In the genomic region with DNA sequence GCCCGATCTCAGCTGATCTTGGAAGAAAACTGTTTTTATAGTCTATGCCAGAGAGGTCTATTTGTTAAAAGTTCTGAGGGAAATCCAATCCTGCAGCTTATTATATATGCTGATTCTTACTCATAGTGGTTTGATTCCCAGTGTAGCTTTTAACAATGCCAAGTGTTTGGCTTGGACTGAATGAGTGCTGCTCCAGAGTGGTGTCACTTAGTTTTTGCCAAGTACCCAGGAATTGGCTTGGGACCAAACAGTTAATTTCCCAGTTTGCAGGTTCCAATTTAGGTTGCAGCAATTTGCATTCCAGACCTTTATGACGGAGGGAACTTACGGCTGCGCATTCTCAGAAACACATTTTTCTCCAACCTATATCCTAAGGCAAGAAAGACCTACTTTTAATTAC, we compare ENCODE assay signal across 12 cellular contexts. TPM values are rescaled to one million over a fixed set of nuclear protein-coding genes. Genes with fewer than 3 reads are reported as not detected.
A peak's percentile ranks its signal among the peaks of the same experiment; 100 is the strongest.
DNase-seq lines count a peak whose midpoint lies in the region; ATAC-seq lines count a peak whose summit lies in the region.
"Had no signal": no experiment of that assay in that cellular context is flagged by ENCODE, and none has a peak within 500 bp of the region (broad histone marks: within the 10 kb centered on the region; RNA-seq: fewer than 3 reads in every experiment).

No MANE protein-coding gene starts in this region.

- no peaks in the 10 kb centered on the region for H3K4me1 Mint-ChIP-seq in naive thymus-derived CD8-positive, alpha-beta T cell
- H3K4me1 Mint-ChIP-seq in activated T-helper 1 cell treated with anti-CD3 and anti-CD28 coated beads, Interleukin-12 subunit alpha, Interleukin-12 subunit beta, Interleukin-2, Interleukin-4 antibody, amounts not matched to agents 30 ng/mL and 10 ng/mL and 1 ng/mL, durations not matched to agents 14 hours and 24 hours and 36 hours (ENCODE audit: low read depth) = peaks cover 10% of the 10 kb centered on the region

- H3K36me3 Mint-ChIP-seq in naive thymus-derived CD8-positive, alpha-beta T cell = peaks cover 5 to 55% (median 30%) of the 10 kb centered on the region in 3 donors
- H3K36me3 Mint-ChIP-seq in activated T-helper 1 cell treated with anti-CD3 and anti-CD28 coated beads, Interleukin-12 subunit alpha, Interleukin-12 subunit beta, Interleukin-2, Interleukin-4 antibody, amounts not matched to agents 30 ng/mL and 10 ng/mL and 1 ng/mL, durations not matched to agents 14 hours and 24 hours and 36 hours (ENCODE audit: low read depth) = peaks cover 32% of the 10 kb centered on the region

- intact Hi-C loops in left ventricle myocardium superior (cut with micrococcal nuclease) = no loop called here
- intact Hi-C loops in activated T-helper 1 cell treated with anti-CD3 and anti-CD28 coated beads, Interleukin-12 subunit alpha, Interleukin-12 subunit beta, Interleukin-2, Interleukin-4 antibody, amounts not matched to agents 30 ng/mL and 10 ng/mL and 1 ng/mL, durations not matched to agents 14 hours and 24 hours and 36 hours (cut with micrococcal nuclease) = no loop called here

- ATAC-seq in left ventricle myocardium superior (peak; percentile 88), HG02938 (IDR thresholded peaks at IDR 0.05; ENCODE audit: unreplicated experiment) (no peak), esophagus mucosa (no peak)
- no peak for ATAC-seq in naive thymus-derived CD8-positive, alpha-beta T cell
- ATAC-seq: activated T-cell treated with anti-CD3 and anti-CD28 coated beads, Interleukin-2, amount 50 U/mL, for 72 hours had no signal

- DNase-seq in DMS79 (lab: John Stamatoyannopoulos, UW) = peak; percentile 53
- peak; percentile 60 for DNase-seq in M059J (ENCODE audit: low read depth)
- peak; percentile 22 for DNase-seq in NCI-H69 (lab: John Stamatoyannopoulos, UW)
- no peak for DNase-seq in left ventricle myocardium superior
- no peak for DNase-seq in naive thymus-derived CD8-positive, alpha-beta T cell
- no peak for DNase-seq in activated T-helper 1 cell treated with anti-CD3 and anti-CD28 coated beads, Interleukin-12 subunit alpha, Interleukin-12 subunit beta, Interleukin-2, Interleukin-4 antibody, amounts not matched to agents 30 ng/mL and 10 ng/mL and 1 ng/mL, durations not matched to agents 14 hours and 24 hours and 36 hours (ENCODE audit: low spot score)
- DNase-seq: activated CD4-positive, alpha-beta T cell treated with anti-CD3 and anti-CD28 coated beads, Interleukin-2, amount 50 U/mL, for 4 hours; activated T-cell treated with anti-CD3 and anti-CD28 coated beads, Interleukin-2, amount 50 U/mL, for 72 hours; islet precursor cell; NCI-H2227 treated with DMSO at 0.1 percent for 48 hours had no signal

- POLR2A ChIA-PET in naive thymus-derived CD8-positive, alpha-beta T cell (lab: Charles Lee) = no interaction called here

- H3K27ac Mint-ChIP-seq in naive thymus-derived CD8-positive, alpha-beta T cell = no peak overlapping the region
- no peak overlapping the region for H3K27ac Mint-ChIP-seq in activated T-helper 1 cell treated with anti-CD3 and anti-CD28 coated beads, Interleukin-12 subunit alpha, Interleukin-12 subunit beta, Interleukin-2, Interleukin-4 antibody, amounts not matched to agents 30 ng/mL and 10 ng/mL and 1 ng/mL, durations not matched to agents 14 hours and 24 hours and 36 hours

- H3K9me3 Mint-ChIP-seq in naive thymus-derived CD8-positive, alpha-beta T cell = no peaks in the 10 kb centered on the region
- no peaks in the 10 kb centered on the region for H3K9me3 Mint-ChIP-seq in activated T-helper 1 cell treated with anti-CD3 and anti-CD28 coated beads, Interleukin-12 subunit alpha, Interleukin-12 subunit beta, Interleukin-2, Interleukin-4 antibody, amounts not matched to agents 30 ng/mL and 10 ng/mL and 1 ng/mL, durations not matched to agents 14 hours and 24 hours and 36 hours
- H3K9me3 Mint-ChIP-seq: activated T-cell treated with anti-CD3 and anti-CD28 coated beads, Interleukin-2, amount 50 U/mL, for 72 hours had no signal

- no peak overlapping the region for H3K4me3 Mint-ChIP-seq in naive thymus-derived CD8-positive, alpha-beta T cell
- no peak overlapping the region for H3K4me3 Mint-ChIP-seq in activated T-helper 1 cell treated with anti-CD3 and anti-CD28 coated beads, Interleukin-12 subunit alpha, Interleukin-12 subunit beta, Interleukin-2, Interleukin-4 antibody, amounts not matched to agents 30 ng/mL and 10 ng/mL and 1 ng/mL, durations not matched to agents 14 hours and 24 hours and 36 hours
- H3K4me3 Mint-ChIP-seq: activated T-cell treated with anti-CD3 and anti-CD28 coated beads, Interleukin-2, amount 50 U/mL, for 72 hours had no signal

- H3K27me3 Mint-ChIP-seq in naive thymus-derived CD8-positive, alpha-beta T cell = no peaks in the 10 kb centered on the region
- no peaks in the 10 kb centered on the region for H3K27me3 Mint-ChIP-seq in activated T-helper 1 cell treated with anti-CD3 and anti-CD28 coated beads, Interleukin-12 subunit alpha, Interleukin-12 subunit beta, Interleukin-2, Interleukin-4 antibody, amounts not matched to agents 30 ng/mL and 10 ng/mL and 1 ng/mL, durations not matched to agents 14 hours and 24 hours and 36 hours (ENCODE audit: insufficient read depth)

RNA-seq across cellular contexts. Expression of gene NSUN6, which starts 32.4 kb away (rescaled TPM):
- 4.5 and 5.7 TPM in 2 replicates for total RNA-seq in M059J (2014; rRNA removed; shearing (Covaris generic))
- total RNA-seq in left ventricle myocardium superior = 6.7 TPM
- 10 to 100 TPM; 39.6 to 42.4 TPM for total RNA-seq in naive thymus-derived CD8-positive, alpha-beta T cell
- polyA plus RNA-seq in naive thymus-derived CD8-positive, alpha-beta T cell = 10 to 100 TPM in 1 of 3 donors, 1 to 10 TPM in 2; 5.3 to 10.8 (median 6.1) TPM
- 12.2 and 12.8 TPM in 2 replicates for total RNA-seq in activated T-helper 1 cell treated with anti-CD3 and anti-CD28 coated beads, Interleukin-12 subunit alpha, Interleukin-12 subunit beta, Interleukin-2, Interleukin-4 antibody, amounts not matched to agents 30 ng/mL and 10 ng/mL and 1 ng/mL, durations not matched to agents 14 hours and 24 hours and 36 hours
- 4.8 TPM for total RNA-seq in esophagus mucosa

RNA-seq across cellular contexts. Expression of gene ARL5B, which starts 40.2 kb away (rescaled TPM):
- total RNA-seq in M059J (2014; rRNA removed; shearing (Covaris generic)) = 7.4 and 8.7 TPM in 2 replicates
- total RNA-seq in left ventricle myocardium superior (6.9 TPM), esophagus mucosa (9.5 TPM)
- total RNA-seq in naive thymus-derived CD8-positive, alpha-beta T cell = 10 to 100 TPM; 11.2 to 12.9 TPM
- polyA plus RNA-seq in naive thymus-derived CD8-positive, alpha-beta T cell = 1 to 10 TPM in 1 of 3 donors, under 1 TPM in 2; 0.72 to 1.9 (median 0.97) TPM
- total RNA-seq in activated T-helper 1 cell treated with anti-CD3 and anti-CD28 coated beads, Interleukin-12 subunit alpha, Interleukin-12 subunit beta, Interleukin-2, Interleukin-4 antibody, amounts not matched to agents 30 ng/mL and 10 ng/mL and 1 ng/mL, durations not matched to agents 14 hours and 24 hours and 36 hours = 14.4 and 15.2 TPM in 2 replicates

Comparison
In these comparisons a context has a peak if more than half of its experiments do, and no peak if none do; other contexts are left out.
1. DNase-seq: peak in DMS79 (single experiment), M059J (single experiment) and NCI-H69 (single experiment); none in left ventricle myocardium superior (single experiment), naive thymus-derived CD8-positive, alpha-beta T cell (0 of 10) and activated T-helper 1 cell treated with anti-CD3 and anti-CD28 coated beads, Interleukin-12 subunit alpha, Interleukin-12 subunit beta, Interleukin-2, Interleukin-4 antibody, amounts not matched to agents 30 ng/mL and 10 ng/mL and 1 ng/mL, durations not matched to agents 14 hours and 24 hours and 36 hours (single experiment).